ENCODE assay signal across 9 cellular contexts in genomic region chr3:45499529-45499928, GRCh38.
DNase-seq lines count a peak whose midpoint lies in the region; ATAC-seq and TF ChIP-seq lines count a peak whose summit lies in the region.
"Had no signal": no experiment of that assay in that cellular context is flagged by ENCODE, and none has a peak within 500 bp of the region (broad histone marks: within the 10 kb centered on the region; RNA-seq: fewer than 3 reads in every experiment).

No MANE protein-coding gene starts in this region.

- no peaks in the 10 kb centered on the region for H3K27me3 Mint-ChIP-seq in natural killer cell (ENCODE audit: low read depth in 2 of 2)
- H3K27me3 Mint-ChIP-seq in natural killer cell treated with Interleukin-12 subunit alpha and Interleukin-12 subunit beta and Interleukin-15 and Interleukin-18, amount 100 ng/mL, for 72 hours = no peaks in the 10 kb centered on the region
- no peaks in the 10 kb centered on the region for H3K27me3 Mint-ChIP-seq in glutamatergic neuron (ENCODE audit: unreplicated experiment)

- H3K36me3 Mint-ChIP-seq in natural killer cell (peaks cover 15% of the 10 kb centered on the region), glutamatergic neuron (ENCODE audit: unreplicated experiment) (no peaks in the 10 kb centered on the region)
- peaks cover 10% of the 10 kb centered on the region for H3K36me3 Mint-ChIP-seq in natural killer cell treated with Interleukin-12 subunit alpha and Interleukin-12 subunit beta and Interleukin-15 and Interleukin-18, amount 100 ng/mL, for 72 hours

- POLR2A ChIA-PET in HEK293T (lab: Yijun Ruan, JAX) = no interaction called here

- peaks cover 5 to 21% of the 10 kb centered on the region in 2 donors for H3K4me1 Mint-ChIP-seq in natural killer cell
- H3K4me1 Mint-ChIP-seq in natural killer cell treated with Interleukin-12 subunit alpha and Interleukin-12 subunit beta and Interleukin-15 and Interleukin-18, amount 100 ng/mL, for 72 hours (ENCODE audit: low read depth in 2 of 2) = peaks cover 0 to 6% of the 10 kb centered on the region in 2 donors
- H3K4me1 Mint-ChIP-seq in glutamatergic neuron (ENCODE audit: low read depth, unreplicated experiment) = peaks cover 23% of the 10 kb centered on the region

- ATAC-seq in natural killer cell (no peak), SK-N-SH treated with all-trans-retinoic acid at 6 μM for 48 hours (peak; percentile 74), GM18858 (IDR thresholded peaks at IDR 0.05; ENCODE audit: unreplicated experiment) (no peak), GM18867 (IDR thresholded peaks at IDR 0.05; ENCODE audit: unreplicated experiment) (no peak)
- ATAC-seq in natural killer cell treated with Interleukin-12 subunit alpha and Interleukin-12 subunit beta and Interleukin-15 and Interleukin-18, amount 100 ng/mL, for 72 hours = no peak

- no peak for DNase-seq in natural killer cell
- no peak for DNase-seq in natural killer cell treated with Interleukin-12 subunit alpha and Interleukin-12 subunit beta and Interleukin-15 and Interleukin-18, amount 100 ng/mL, for 72 hours (ENCODE audit: low spot score)
- no peak for DNase-seq in glutamatergic neuron
- DNase-seq in HEK293T (ENCODE audit: extremely low spot score) = no peak
- DNase-seq in middle frontal gyrus (ENCODE audit: extremely low spot score, low spot score) = no peak
- DNase-seq: activated CD4-positive, alpha-beta T cell treated with anti-CD3 and anti-CD28 coated beads for 4 hours had no signal

- intact Hi-C loops in natural killer cell (cut with micrococcal nuclease) = no loop called here

- CTCF ChIA-PET in HEK293T (lab: Yijun Ruan, JAX) = interaction anchor here (2.1 kb wide), 1 partner anchor 8 kb away, joined by 9 read pairs; no protein-coding TSS in a partner anchor

- no peaks in the 10 kb centered on the region for H3K9me3 Mint-ChIP-seq in natural killer cell
- H3K9me3 Mint-ChIP-seq in natural killer cell treated with Interleukin-12 subunit alpha and Interleukin-12 subunit beta and Interleukin-15 and Interleukin-18, amount 100 ng/mL, for 72 hours = no peaks in the 10 kb centered on the region
- no peaks in the 10 kb centered on the region for H3K9me3 Mint-ChIP-seq in glutamatergic neuron (ENCODE audit: unreplicated experiment)

- H3K27ac Mint-ChIP-seq in natural killer cell (no peak overlapping the region), glutamatergic neuron (ENCODE audit: unreplicated experiment) (no peak overlapping the region)
- H3K27ac Mint-ChIP-seq in natural killer cell treated with Interleukin-12 subunit alpha and Interleukin-12 subunit beta and Interleukin-15 and Interleukin-18, amount 100 ng/mL, for 72 hours = no peak overlapping the region

- TF ChIP-seq CTCF in natural killer cell (IDR thresholded peaks at IDR 0.05) (peak; percentile 13), glutamatergic neuron (IDR thresholded peaks at IDR 0.05; ENCODE audit: partially characterized antibody, unreplicated experiment) (peak; percentile 30)

- H3K4me3 Mint-ChIP-seq in natural killer cell (no peak overlapping the region), glutamatergic neuron (ENCODE audit: unreplicated experiment) (no peak overlapping the region)
- no peak overlapping the region for H3K4me3 Mint-ChIP-seq in natural killer cell treated with Interleukin-12 subunit alpha and Interleukin-12 subunit beta and Interleukin-15 and Interleukin-18, amount 100 ng/mL, for 72 hours

TF ChIP-seq in SK-N-SH treated with all-trans-retinoic acid at 6 μM for 48 hours, 23 proteins besides CTCF, POLR2A, EP300 and RAD21 (continues in another document):
- TF ChIP-seq ZNF565 (CRISPR knock-in tag; conservative IDR thresholded peaks at IDR 0.05; ENCODE audit: low read depth) (no peak), TOX (CRISPR knock-in tag; IDR thresholded peaks at IDR 0.05; ENCODE audit: borderline replicate concordance) (no peak), PATZ1 (CRISPR knock-in tag; IDR thresholded peaks at IDR 0.05; ENCODE audit: borderline replicate concordance) (no peak), CSRNP3 (CRISPR knock-in tag; IDR thresholded peaks at IDR 0.05) (no peak), RARB (CRISPR knock-in tag; IDR thresholded peaks at IDR 0.05) (no peak), SNAI2 (CRISPR knock-in tag; IDR thresholded peaks at IDR 0.05) (no peak)

TF ChIP-seq in HEK293T, 16 proteins besides CTCF, POLR2A, EP300 and RAD21:
- no peak for TF ChIP-seq ARNT (IDR thresholded peaks at IDR 0.05)
- no peak for TF ChIP-seq FOXM1 (IDR thresholded peaks at IDR 0.05; ENCODE audit: borderline replicate concordance)
- no peak for TF ChIP-seq TARDBP (IDR thresholded peaks at IDR 0.05)
- no peak for TF ChIP-seq NFRKB (IDR thresholded peaks at IDR 0.05)
- no peak for TF ChIP-seq HDGF (IDR thresholded peaks at IDR 0.05; ENCODE audit: borderline replicate concordance)
- TF ChIP-seq CTBP1 (IDR thresholded peaks at IDR 0.05; ENCODE audit: borderline replicate concordance) = no peak
- TF ChIP-seq ELF4 (IDR thresholded peaks at IDR 0.05) = no peak
- no peak for TF ChIP-seq ZNF384 (IDR thresholded peaks at IDR 0.05)
- TF ChIP-seq FOXK2 (IDR thresholded peaks at IDR 0.05) = no peak
- TF ChIP-seq PKNOX1 (IDR thresholded peaks at IDR 0.05) = no peak
- no peak for TF ChIP-seq L3MBTL2 (conservative IDR thresholded peaks at IDR 0.05)
- no peak for TF ChIP-seq FOXA1 (IDR thresholded peaks at IDR 0.05)
- TF ChIP-seq LEF1 (IDR thresholded peaks at IDR 0.05; ENCODE audit: borderline replicate concordance) = no peak
- no peak for TF ChIP-seq BHLHE40 (IDR thresholded peaks at IDR 0.05; ENCODE audit: borderline replicate concordance)
- no peak for TF ChIP-seq SUZ12 (IDR thresholded peaks at IDR 0.05)
